Comparison of ENCODE assay signal across 1 cellular context in genomic region chr19:23439623-23440022, GRCh38.
TF ChIP-seq lines count a peak whose summit lies in the region.

No MANE protein-coding gene starts in this region.

TF ChIP-seq in H1, 55 proteins besides CTCF, POLR2A, EP300 and RAD21:
- TF ChIP-seq CBX5 (IDR thresholded peaks at IDR 0.05; ENCODE audit: low read depth, low read length) (no peak), KDM5A (IDR thresholded peaks at IDR 0.05; ENCODE audit: low read length) (no peak), RFX5 (IDR thresholded peaks at IDR 0.05; ENCODE audit: borderline replicate concordance, low read depth, low read length) (no peak), RXRA (IDR thresholded peaks at IDR 0.05; ENCODE audit: insufficient read depth, low read depth, low read length) (no peak), EGR1 (IDR thresholded peaks at IDR 0.05; ENCODE audit: borderline replicate concordance, low read depth, low read length) (no peak), KDM4A (IDR thresholded peaks at IDR 0.05; ENCODE audit: low read depth, low read length, severe bottlenecking) (no peak)
